Comparison of ENCODE assay signal across 8 cellular contexts in genomic region chr3:46566040-46566631, GRCh38. TPM values are rescaled to one million over a fixed set of nuclear protein-coding genes. Genes with fewer than 3 reads are reported as not detected.
DNase-seq lines count a peak whose midpoint lies in the region; ATAC-seq and TF ChIP-seq lines count a peak whose summit lies in the region.

TSS of gene LRRC2 (minus strand) at chr3:46566302. CDS start at chr3:46551591, 14,711 bp downstream.

- TF ChIP-seq CTCF in activated CD8-positive, alpha-beta T cell treated with anti-CD3 and anti-CD28 coated beads for 36 hours (IDR thresholded peaks at IDR 0.05) = no peak
- TF ChIP-seq CTCF in upper lobe of left lung (IDR thresholded peaks at IDR 0.05) = no peak

- H3K9me3 ChIP-seq in esophagus (ENCODE audit: control insufficient read depth in 2 of 2, insufficient read depth in 1 of 2, low read depth in 1 of 2, low read length in 1 of 2) = peaks cover 0 to 3% of the 10 kb centered on the region in 2 donors
- H3K9me3 ChIP-seq in muscle layer of colon (ENCODE audit: low read length) = no peaks in the 10 kb centered on the region
- no peaks in the 10 kb centered on the region for H3K9me3 ChIP-seq in upper lobe of left lung

- H3K27me3 ChIP-seq in esophagus (ENCODE audit: control insufficient read depth in 1 of 2, insufficient read depth in 2 of 2, low read length in 2 of 2) (no peaks in the 10 kb centered on the region), muscle layer of colon (ENCODE audit: control insufficient read depth in 1 of 2, insufficient read depth in 2 of 2, low read length in 2 of 2) (no peaks in the 10 kb centered on the region), upper lobe of left lung (peaks cover 0 to 2% (median 0%) of the 10 kb centered on the region in 4 donors)

- H3K36me3 Mint-ChIP-seq in activated CD8-positive, alpha-beta T cell treated with anti-CD3 and anti-CD28 coated beads for 36 hours (ENCODE audit: low read depth) = no peaks in the 10 kb centered on the region

- H3K4me1 ChIP-seq in esophagus (ENCODE audit: control insufficient read depth in 2 of 2, insufficient read depth in 2 of 2, low read length in 1 of 2) (peaks cover 0 to 3% of the 10 kb centered on the region in 2 donors), muscle layer of colon (ENCODE audit: insufficient read depth, low read length) (no peaks in the 10 kb centered on the region), upper lobe of left lung (peaks cover 10 to 14% (median 13%) of the 10 kb centered on the region in 4 donors)

- CTCF ChIA-PET in activated CD8-positive, alpha-beta T cell treated with anti-CD3 and anti-CD28 coated beads for 36 hours (lab: Charles Lee) = interaction anchor here (1.2 to 2.3 kb wide), 3 partner anchors 20 to 77 kb away, joined by 3 to 12 read pairs (median 8); no protein-coding TSS in a partner anchor

- TF ChIP-seq EP300 in upper lobe of left lung (IDR thresholded peaks at IDR 0.05) = no peak

- intact Hi-C loops in activated CD8-positive, alpha-beta T cell treated with anti-CD3 and anti-CD28 coated beads for 36 hours (cut with micrococcal nuclease) = no loop called here

- peak within 1 kb of the TSS; percentile 74 for H3K9ac ChIP-seq in muscle layer of colon (ENCODE audit: low read length)

- H3K9me3 Mint-ChIP-seq in activated CD8-positive, alpha-beta T cell treated with anti-CD3 and anti-CD28 coated beads for 36 hours = peaks cover 2% of the 10 kb centered on the region

- DNase-seq in NCI-H82 (lab: John Stamatoyannopoulos, UW) (peak; percentile 3), NCI-H82 treated with DMSO at 0.1 percent for 48 hours (lab: John Stamatoyannopoulos, UW; ENCODE audit: unreplicated experiment) (no peak), upper lobe of left lung (peak; percentile 32 to 87), NCI-H446 (lab: John Stamatoyannopoulos, UW) (no peak), HuH-7.5 (ENCODE audit: low spot score) (no peak)
- peak; percentile 42 for DNase-seq in activated CD8-positive, alpha-beta T cell treated with anti-CD3 and anti-CD28 coated beads for 36 hours

- peak in 1 of 4 donors; percentile 13 for TF ChIP-seq POLR2A in upper lobe of left lung (IDR thresholded peaks at IDR 0.05)

- H3K27ac ChIP-seq in esophagus (ENCODE audit: low read depth in 2 of 2, low read length in 1 of 2) (no peak within 1 kb of the TSS), muscle layer of colon (ENCODE audit: low read depth, low read length) (no peak within 1 kb of the TSS), upper lobe of left lung (no peak within 1 kb of the TSS)

- H3K27ac Mint-ChIP-seq in activated CD8-positive, alpha-beta T cell treated with anti-CD3 and anti-CD28 coated beads for 36 hours = no peak within 1 kb of the TSS

- 2% methylated on average over 39 of the region's 39 CpGs for WGBS in esophagus, 2 donors
- 4 to 5% methylated on average over 11 to 28 of the region's 39 CpGs for WGBS in upper lobe of left lung, 2 donors

- peak; percentile 75 for ATAC-seq in activated CD8-positive, alpha-beta T cell treated with anti-CD3 and anti-CD28 coated beads for 36 hours
- peak; percentile 67 to 94 for ATAC-seq in upper lobe of left lung (ENCODE audit: low FRiP score in 2 of 2)

- peak within 1 kb of the TSS; percentile 60 for H3K4me3 Mint-ChIP-seq in activated CD8-positive, alpha-beta T cell treated with anti-CD3 and anti-CD28 coated beads for 36 hours

- no peaks in the 10 kb centered on the region for H3K36me3 ChIP-seq in esophagus (ENCODE audit: control insufficient read depth in 2 of 2, insufficient read depth in 2 of 2, low read length in 1 of 2)
- no peaks in the 10 kb centered on the region for H3K36me3 ChIP-seq in muscle layer of colon (ENCODE audit: insufficient read depth, low read length)
- H3K36me3 ChIP-seq in upper lobe of left lung = no peaks in the 10 kb centered on the region

- POLR2A ChIA-PET in activated CD8-positive, alpha-beta T cell treated with anti-CD3 and anti-CD28 coated beads for 36 hours (lab: Charles Lee) = interaction anchor here (1.3 kb wide), 1 partner anchor 78 kb away, joined by 3 read pairs; no protein-coding TSS in a partner anchor

- H3K4me3 ChIP-seq in esophagus (ENCODE audit: low read depth in 1 of 2, low read length in 2 of 2) (peak within 1 kb of the TSS; percentile 47 to 51), muscle layer of colon (ENCODE audit: low read depth in 1 of 2, low read length in 2 of 2) (peak within 1 kb of the TSS; percentile 81 to 86), upper lobe of left lung (peak within 1 kb of the TSS; percentile 27 to 54 (median 48))

- H3K27me3 Mint-ChIP-seq in activated CD8-positive, alpha-beta T cell treated with anti-CD3 and anti-CD28 coated beads for 36 hours = peaks cover 21% of the 10 kb centered on the region

- H3K4me1 Mint-ChIP-seq in activated CD8-positive, alpha-beta T cell treated with anti-CD3 and anti-CD28 coated beads for 36 hours (ENCODE audit: low read depth) = peaks cover 7% of the 10 kb centered on the region

RNA-seq across cellular contexts. Expression of gene LRRC2, which starts in this region (rescaled TPM):
- not detected for total RNA-seq in activated CD8-positive, alpha-beta T cell treated with anti-CD3 and anti-CD28 coated beads for 36 hours
- under 1 TPM; 0.13 to 0.14 TPM for polyA plus RNA-seq in esophagus
- 1 to 10 TPM; 1.1 to 4.2 (median 1.5) TPM for total RNA-seq in upper lobe of left lung

Comparison
In these comparisons a context has a peak if more than half of its experiments do, and no peak if none do; other contexts are left out.
1. DNase-seq: peak in NCI-H82 (single experiment) and upper lobe of left lung (2 of 2); none in NCI-H82 treated with DMSO at 0.1 percent for 48 hours (single experiment), NCI-H446 (0 of 2) and HuH-7.5 (single experiment).
2. Peak in DNase-seq and ATAC-seq in activated CD8-positive, alpha-beta T cell treated with anti-CD3 and anti-CD28 coated beads for 36 hours; RNA of the gene not detected or under 1 TPM.
3. Peak in every context shown above with its lines, with median percentiles within 50 percentile points of each other: H3K4me3 ChIP-seq.